ENCODE assay signal across 16 cellular contexts in genomic region chr4:126458993-126459392, GRCh38.
DNase-seq lines count a peak whose midpoint lies in the region; TF ChIP-seq lines count a peak whose summit lies in the region.
"Had no signal": no experiment of that assay in that cellular context is flagged by ENCODE, and none has a peak within 500 bp of the region (broad histone marks: within the 10 kb centered on the region; RNA-seq: fewer than 3 reads in every experiment).

No MANE protein-coding gene starts in this region.

- no peaks in the 10 kb centered on the region for H3K9me3 Mint-ChIP-seq in HFFc6
- H3K9me3 Mint-ChIP-seq: T-helper 1 cell treated with Interleukin-12 subunit alpha and Interleukin-12 subunit beta and Interleukin-4 antibody, amounts not matched to agents 30 μg/mL and 1 μg/mL, for 36 hours had no signal

- TF ChIP-seq POLR2A in lower leg skin (IDR thresholded peaks at IDR 0.05) = no peak

- H3K4me3 Mint-ChIP-seq in HFFc6 = no peak overlapping the region
- H3K4me3 Mint-ChIP-seq: T-helper 1 cell treated with Interleukin-12 subunit alpha and Interleukin-12 subunit beta and Interleukin-4 antibody, amounts not matched to agents 30 μg/mL and 1 μg/mL, for 36 hours had no signal

- TF ChIP-seq CTCF in HFFc6 (IDR thresholded peaks at IDR 0.05) (no peak), astrocyte of the spinal cord (IDR thresholded peaks at IDR 0.05; ENCODE audit: low read depth, low read length) (no peak), foreskin fibroblast (IDR thresholded peaks at IDR 0.05; ENCODE audit: low read depth, low read length) (no peak), lower leg skin (IDR thresholded peaks at IDR 0.05) (no peak)

- WGBS in lower leg skin, 2 donors = 83 to 85% methylated on average over 1 of the region's 1 CpG

- H3K4me3 ChIP-seq in astrocyte of the spinal cord (ENCODE audit: low read depth, low read length) = no peak overlapping the region
- H3K4me3 ChIP-seq in foreskin fibroblast (ENCODE audit: low read depth in 1 of 2, low read length in 2 of 2) = no peak overlapping the region
- H3K4me3 ChIP-seq in MG63 = no peak overlapping the region
- H3K4me3 ChIP-seq in lower leg skin (ENCODE audit: low read depth, poor library complexity, severe bottlenecking) = no peak overlapping the region
- H3K4me3 ChIP-seq: SK-N-MC had no signal

- no peaks in the 10 kb centered on the region for H3K36me3 Mint-ChIP-seq in HFFc6 (ENCODE audit: low read depth)

- intact Hi-C loops in lower leg skin (cut with DNase I; ENCODE audit: low total_unique reads) = no loop called here

- no peak overlapping the region for H3K27ac Mint-ChIP-seq in HFFc6
- H3K27ac Mint-ChIP-seq: T-helper 1 cell treated with Interleukin-12 subunit alpha and Interleukin-12 subunit beta and Interleukin-4 antibody, amounts not matched to agents 30 μg/mL and 1 μg/mL, for 36 hours had no signal

- H3K27me3 ChIP-seq in MG63 = no peaks in the 10 kb centered on the region

- peak; percentile 30 for DNase-seq in EH (ENCODE audit: low read depth)
- peak; percentile 12 for DNase-seq in HFFc6
- peak; percentile 10 for DNase-seq in astrocyte of the spinal cord (ENCODE audit: low read depth, low spot score)
- DNase-seq in foreskin fibroblast = peak; percentile 70 to 83
- DNase-seq in NCI-H82 (lab: John Stamatoyannopoulos, UW) = no peak
- no peak for DNase-seq in MG63
- no peak for DNase-seq in lower leg skin (ENCODE audit: low spot score in 2 of 2)
- DNase-seq: AML-193, Caco-2, DMS79, GF-D8, GOT3, NCI-H2029, NCI-H2227 treated with DMSO at 0.1 percent for 48 hours had no signal

- H3K4me1 Mint-ChIP-seq in HFFc6 (ENCODE audit: low read depth) = peaks cover 6% of the 10 kb centered on the region; the same call in 1 of the 2 replicates

- H3K36me3 ChIP-seq in MG63 = no peaks in the 10 kb centered on the region

- no peaks in the 10 kb centered on the region for H3K9me3 ChIP-seq in MG63
- H3K9me3 ChIP-seq: Caco-2 had no signal

- no peaks in the 10 kb centered on the region for H3K27me3 Mint-ChIP-seq in HFFc6 (ENCODE audit: insufficient read depth)

- in situ Hi-C loops in astrocyte of the spinal cord (cut with HindIII; ENCODE audit: low sequenced_read_pairs) = no loop called here

Comparison
In these comparisons a context has a peak if more than half of its experiments do, and no peak if none do; other contexts are left out.
1. DNase-seq: peak in EH (single experiment), HFFc6 (single experiment), astrocyte of the spinal cord (single experiment) and foreskin fibroblast (2 of 2); none in NCI-H82 (single experiment), MG63 (single experiment) and lower leg skin (0 of 2).